2 cellular contexts compared by ENCODE assay signal in the genomic region with DNA sequence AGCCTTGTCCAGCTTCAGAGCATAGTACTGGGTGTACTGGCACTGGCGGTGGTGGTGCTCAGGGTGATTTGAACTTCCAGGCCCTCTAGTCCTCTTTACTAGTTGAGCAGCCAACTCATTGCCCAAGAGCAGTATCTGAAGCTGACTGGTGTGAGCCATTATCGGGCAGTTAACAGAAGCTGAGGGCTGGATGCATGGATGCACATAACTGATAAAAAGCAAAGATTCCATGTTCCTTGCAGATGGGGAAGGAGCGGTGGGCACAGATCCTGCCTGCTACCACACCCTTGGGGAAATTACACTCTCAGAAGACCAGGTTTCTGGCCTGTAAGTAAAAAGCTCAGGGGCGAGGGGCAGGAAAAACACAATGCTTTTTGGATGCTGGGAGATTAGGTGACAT.
TF ChIP-seq lines count a peak whose summit lies in the region.

No MANE protein-coding gene starts in this region.

TF ChIP-seq in IMR-90, 13 proteins besides CTCF, POLR2A, EP300 and RAD21:
- TF ChIP-seq RFX5 (IDR thresholded peaks at IDR 0.05; ENCODE audit: low read depth, low read length): no peak
- TF ChIP-seq, protein P1, sequence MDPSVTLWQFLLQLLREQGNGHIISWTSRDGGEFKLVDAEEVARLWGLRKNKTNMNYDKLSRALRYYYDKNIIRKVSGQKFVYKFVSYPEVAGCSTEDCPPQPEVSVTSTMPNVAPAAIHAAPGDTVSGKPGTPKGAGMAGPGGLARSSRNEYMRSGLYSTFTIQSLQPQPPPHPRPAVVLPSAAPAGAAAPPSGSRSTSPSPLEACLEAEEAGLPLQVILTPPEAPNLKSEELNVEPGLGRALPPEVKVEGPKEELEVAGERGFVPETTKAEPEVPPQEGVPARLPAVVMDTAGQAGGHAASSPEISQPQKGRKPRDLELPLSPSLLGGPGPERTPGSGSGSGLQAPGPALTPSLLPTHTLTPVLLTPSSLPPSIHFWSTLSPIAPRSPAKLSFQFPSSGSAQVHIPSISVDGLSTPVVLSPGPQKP (IDR thresholded peaks at IDR 0.05; ENCODE audit: borderline replicate concordance, low read depth, low read length): no peak
- no peak for TF ChIP-seq NFE2L2 (IDR thresholded peaks at IDR 0.05; ENCODE audit: low read depth, low read length)
- no peak for TF ChIP-seq BHLHE40 (IDR thresholded peaks at IDR 0.05; ENCODE audit: low read depth, low read length)
- TF ChIP-seq MAFK (IDR thresholded peaks at IDR 0.05; ENCODE audit: low read depth, low read length): no peak
- TF ChIP-seq CHD1 (IDR thresholded peaks at IDR 0.05; ENCODE audit: low read depth, low read length): no peak
- no peak for TF ChIP-seq MAZ (IDR thresholded peaks at IDR 0.05; ENCODE audit: borderline replicate concordance, low read depth, low read length)
- TF ChIP-seq, protein P2, sequence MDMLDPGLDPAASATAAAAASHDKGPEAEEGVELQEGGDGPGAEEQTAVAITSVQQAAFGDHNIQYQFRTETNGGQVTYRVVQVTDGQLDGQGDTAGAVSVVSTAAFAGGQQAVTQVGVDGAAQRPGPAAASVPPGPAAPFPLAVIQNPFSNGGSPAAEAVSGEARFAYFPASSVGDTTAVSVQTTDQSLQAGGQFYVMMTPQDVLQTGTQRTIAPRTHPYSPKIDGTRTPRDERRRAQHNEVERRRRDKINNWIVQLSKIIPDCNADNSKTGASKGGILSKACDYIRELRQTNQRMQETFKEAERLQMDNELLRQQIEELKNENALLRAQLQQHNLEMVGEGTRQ (IDR thresholded peaks at IDR 0.05; ENCODE audit: low read depth, low read length): no peak
- TF ChIP-seq RCOR1 (IDR thresholded peaks at IDR 0.05; ENCODE audit: insufficient replicate concordance, low read length): no peak
- no peak for TF ChIP-seq MXI1 (IDR thresholded peaks at IDR 0.05; ENCODE audit: borderline replicate concordance, low read depth, low read length)
- no peak for TF ChIP-seq SMC3 (IDR thresholded peaks at IDR 0.05; ENCODE audit: low read depth, low read length)
- TF ChIP-seq CEBPB (IDR thresholded peaks at IDR 0.05; ENCODE audit: low read depth, low read length): no peak
- no peak for TF ChIP-seq FOS (IDR thresholded peaks at IDR 0.05; ENCODE audit: low read depth, low read length)

TF ChIP-seq in H1, 55 proteins besides CTCF, POLR2A, EP300 and RAD21:
- TF ChIP-seq, protein P3, sequence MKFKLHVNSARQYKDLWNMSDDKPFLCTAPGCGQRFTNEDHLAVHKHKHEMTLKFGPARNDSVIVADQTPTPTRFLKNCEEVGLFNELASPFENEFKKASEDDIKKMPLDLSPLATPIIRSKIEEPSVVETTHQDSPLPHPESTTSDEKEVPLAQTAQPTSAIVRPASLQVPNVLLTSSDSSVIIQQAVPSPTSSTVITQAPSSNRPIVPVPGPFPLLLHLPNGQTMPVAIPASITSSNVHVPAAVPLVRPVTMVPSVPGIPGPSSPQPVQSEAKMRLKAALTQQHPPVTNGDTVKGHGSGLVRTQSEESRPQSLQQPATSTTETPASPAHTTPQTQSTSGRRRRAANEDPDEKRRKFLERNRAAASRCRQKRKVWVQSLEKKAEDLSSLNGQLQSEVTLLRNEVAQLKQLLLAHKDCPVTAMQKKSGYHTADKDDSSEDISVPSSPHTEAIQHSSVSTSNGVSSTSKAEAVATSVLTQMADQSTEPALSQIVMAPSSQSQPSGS (IDR thresholded peaks at IDR 0.05; ENCODE audit: low read length): no peak
- no peak for TF ChIP-seq RXRA (IDR thresholded peaks at IDR 0.05; ENCODE audit: insufficient read depth, low read depth, low read length)
- TF ChIP-seq CBX5 (IDR thresholded peaks at IDR 0.05; ENCODE audit: low read depth, low read length): no peak
- TF ChIP-seq POU5F1 (IDR thresholded peaks at IDR 0.05; ENCODE audit: low read depth, low read length): no peak
- no peak for TF ChIP-seq FOSL1 (IDR thresholded peaks at IDR 0.05; ENCODE audit: insufficient read depth, low read depth, low read length)
- TF ChIP-seq KDM1A (IDR thresholded peaks at IDR 0.05; ENCODE audit: borderline replicate concordance, low read length): no peak
- no peak for TF ChIP-seq ASH2L (IDR thresholded peaks at IDR 0.05; ENCODE audit: low read length)
- TF ChIP-seq SRF (IDR thresholded peaks at IDR 0.05; ENCODE audit: low read depth, low read length): no peak
- no peak for TF ChIP-seq BCL11A (IDR thresholded peaks at IDR 0.05; ENCODE audit: low read depth in 2 of 2, low read length in 2 of 2)
- TF ChIP-seq SIX5 (IDR thresholded peaks at IDR 0.05; ENCODE audit: low read depth, low read length): no peak
